40 cellular contexts compared by ENCODE assay signal in the genomic region with DNA sequence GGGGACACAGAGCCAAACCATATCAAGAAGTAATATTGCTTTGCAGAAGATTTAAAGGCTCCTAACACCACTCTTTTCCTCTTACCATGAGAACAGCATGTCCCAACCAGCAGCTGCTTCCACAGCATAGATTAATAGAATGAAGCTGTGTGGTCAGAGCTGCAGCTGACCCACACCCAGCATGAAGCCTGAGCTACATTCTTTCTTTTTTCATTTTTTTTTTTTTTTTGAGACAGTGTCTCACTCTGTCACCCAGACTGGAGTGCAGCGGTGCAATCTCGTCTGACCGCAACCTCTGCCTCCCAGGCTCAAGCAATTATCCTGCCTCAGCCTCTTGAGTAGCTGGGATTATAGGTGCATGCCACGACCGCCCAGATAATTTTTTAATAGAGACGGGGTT.
"Had no signal": no experiment of that assay in that cellular context is flagged by ENCODE, and none has a peak within 500 bp of the region (broad histone marks: within the 10 kb centered on the region; RNA-seq: fewer than 3 reads in every experiment).

No MANE protein-coding gene starts in this region.

- H3K36me3 ChIP-seq: MG63, Peyer's patch had no signal

- H3K27me3 ChIP-seq: body of pancreas, MG63, Peyer's patch had no signal

- H3K36me3 Mint-ChIP-seq: activated CD4-positive, alpha-beta memory T cell treated with anti-CD3 and anti-CD28 coated beads for 36 hours; activated naive CD8-positive, alpha-beta T cell had no signal

- ATAC-seq: activated naive CD8-positive, alpha-beta T cell treated with anti-CD3 and anti-CD28 coated beads, Interleukin-2, amount 50 U/mL, for 24 hours; activated T-cell treated with anti-CD3 and anti-CD28 coated beads, Interleukin-2, amount 50 U/mL, for 4 hours; body of pancreas; PC-3 had no signal

- H3K9me3 Mint-ChIP-seq: activated T-helper 1 cell treated with anti-CD3 and anti-CD28 coated beads, Interleukin-12 subunit alpha, Interleukin-12 subunit beta, Interleukin-2, Interleukin-4 antibody, amounts not matched to agents 30 ng/mL and 10 ng/mL and 1 ng/mL, durations not matched to agents 14 hours and 24 hours and 36 hours had no signal

- H3K9me3 ChIP-seq: body of pancreas, MG63, Peyer's patch had no signal

- FAIRE-seq: bronchial epithelial cell had no signal

- H3K27me3 Mint-ChIP-seq: activated B cell treated with CpG ODN at 0.5 μM for 24 hours; activated CD4-positive, alpha-beta memory T cell treated with anti-CD3 and anti-CD28 coated beads for 36 hours; activated naive CD8-positive, alpha-beta T cell; activated naive CD8-positive, alpha-beta T cell treated with anti-CD3 and anti-CD28 coated beads, Interleukin-2, amount 50 U/mL, for 24 hours had no signal

- DNase-seq: activated B cell treated with CpG ODN at 0.5 μM for 24 hours; activated CD4-positive, alpha-beta memory T cell treated with anti-CD3 and anti-CD28 coated beads for 36 hours; activated CD4-positive, alpha-beta T cell treated with anti-CD3 and anti-CD28 coated beads for 4 hours; activated CD4-positive, alpha-beta T cell treated with anti-CD3 and anti-CD28 coated beads, Interleukin-2, amount 50 U/mL, for 1 hour; activated CD4-positive, CD25-positive, alpha-beta regulatory T cell treated with anti-CD3 and anti-CD28 coated beads, Interleukin-2, amount 50 U/mL, for 72 hours; activated CD8-positive, alpha-beta memory T cell treated with anti-CD3 and anti-CD28 coated beads, Interleukin-2, amount 50 U/mL, for 4 hours; activated gamma-delta T cell treated with Interleukin-2 at 50 U/mL for 16 hours; activated naive CD4-positive, alpha-beta T cell treated with anti-CD3 and anti-CD28 coated beads for 36 hours; activated naive CD8-positive, alpha-beta T cell treated with anti-CD3 and anti-CD28 coated beads, Interleukin-2, amount 50 U/mL, for 24 hours; activated T-cell treated with anti-CD3 and anti-CD28 coated beads for 4 hours; activated T-cell treated with anti-CD3 and anti-CD28 coated beads, Interleukin-2, amount 50 U/mL, for 4 hours; anterior cingulate cortex; body of pancreas; caudate nucleus; Karpas-422; KBM-7; MG63; MV-4-11; NCI-H1092; NCI-H1436 treated with DMSO at 0.1 percent for 48 hours; NCI-H1694 treated with DMSO at 0.1 percent for 48 hours; NCI-H2029 treated with DMSO at 0.1 percent for 48 hours; NCI-H2107; NCI-H2171; NCI-H510A; NCI-H526; NCI-H748 treated with DMSO at 0.1 percent for 48 hours; NK-92 treated with Interleukin-12 subunit alpha and Interleukin-12 subunit beta, amount 100 ng/mL, for 24 hours; PC-3; Peyer's patch; RPMI8226; SIG-M5; SW 1271; T-helper 1 cell; T-helper 2 cell; T-helper 9 cell had no signal

- H3K4me3 Mint-ChIP-seq: activated B cell treated with CpG ODN at 0.5 μM for 24 hours; activated CD4-positive, alpha-beta memory T cell treated with anti-CD3 and anti-CD28 coated beads for 36 hours; activated naive CD4-positive, alpha-beta T cell treated with anti-CD3 and anti-CD28 coated beads for 36 hours; activated naive CD8-positive, alpha-beta T cell; activated naive CD8-positive, alpha-beta T cell treated with anti-CD3 and anti-CD28 coated beads, Interleukin-2, amount 50 U/mL, for 24 hours; activated T-cell treated with anti-CD3 and anti-CD28 coated beads, Interleukin-2, amount 50 U/mL, for 4 hours; activated T-helper 1 cell treated with anti-CD3 and anti-CD28 coated beads, Interleukin-12 subunit alpha, Interleukin-12 subunit beta, Interleukin-2, Interleukin-4 antibody, amounts not matched to agents 30 ng/mL and 10 ng/mL and 1 ng/mL, durations not matched to agents 14 hours and 24 hours and 36 hours had no signal

- H3K4me1 Mint-ChIP-seq: activated naive CD8-positive, alpha-beta T cell treated with anti-CD3 and anti-CD28 coated beads, Interleukin-2, amount 50 U/mL, for 24 hours had no signal

- H3K27ac ChIP-seq: body of pancreas, Peyer's patch, VCaP had no signal

- H3K4me3 ChIP-seq: body of pancreas, MG63, Peyer's patch had no signal

- H3K4me1 ChIP-seq: body of pancreas, Peyer's patch had no signal

- H3K27ac Mint-ChIP-seq: activated B cell treated with CpG ODN at 0.5 μM for 24 hours; activated CD4-positive, alpha-beta memory T cell treated with anti-CD3 and anti-CD28 coated beads for 36 hours; activated naive CD4-positive, alpha-beta T cell treated with anti-CD3 and anti-CD28 coated beads for 36 hours; activated naive CD8-positive, alpha-beta T cell; activated naive CD8-positive, alpha-beta T cell treated with anti-CD3 and anti-CD28 coated beads, Interleukin-2, amount 50 U/mL, for 24 hours; activated T-helper 1 cell treated with anti-CD3 and anti-CD28 coated beads, Interleukin-12 subunit alpha, Interleukin-12 subunit beta, Interleukin-2, Interleukin-4 antibody, amounts not matched to agents 30 ng/mL and 10 ng/mL and 1 ng/mL, durations not matched to agents 14 hours and 24 hours and 36 hours had no signal
